Comparison of ENCODE assay signal across 11 cellular contexts in genomic region chrX:64213989-64214388, GRCh38. TPM values are rescaled to one million over a fixed set of nuclear protein-coding genes. Genes with fewer than 3 reads are reported as not detected.
DNase-seq lines count a peak whose midpoint lies in the region; FAIRE-seq and TF ChIP-seq lines count a peak whose summit lies in the region.
"Not testable (repeated sequence)": the region's sequence is repeated elsewhere in the genome, so short reads cannot be mapped to it uniquely, and the experiment has no call there.
"Had no signal": no experiment of that assay in that cellular context is flagged by ENCODE, and none has a peak within 500 bp of the region (broad histone marks: within the 10 kb centered on the region; RNA-seq: fewer than 3 reads in every experiment).

No MANE protein-coding gene starts in this region.

- not testable (repeated sequence) for H3K4me2 ChIP-seq in astrocyte (ENCODE audit: low read length); mesendoderm (ENCODE audit: low read length)

- not testable (repeated sequence) for H3K9me3 ChIP-seq in astrocyte (ENCODE audit: insufficient read depth, low read depth, low read length); endodermal cell (ENCODE audit: control insufficient read depth, low read length)

- peak; percentile 57 for FAIRE-seq in GM12891 (lab: Jason Lieb, UNC)
- FAIRE-seq in astrocyte (lab: Jason Lieb, UNC), result peak; percentile 75

- in situ Hi-C loops in ACHN (cut with HindIII; ENCODE audit: low pct_ligation_motif_present, low pct_unique_long_range_greater_than_20kb, low sequenced_read_pairs), result not testable (repeated sequence)

- H2BK120ac ChIP-seq in mesendoderm (ENCODE audit: low read depth, low read length), result not testable (repeated sequence)

- H3K36me3 Mint-ChIP-seq in HFFc6 (ENCODE audit: low read depth); astrocyte (ENCODE audit: low read depth, unreplicated experiment); endodermal cell (ENCODE audit: low read depth): not testable (repeated sequence)

- TF ChIP-seq CTCF in HFFc6 (IDR thresholded peaks at IDR 0.05) (0 out of 2 replicates have a peak, but pooled peaks have one; percentile 24), endodermal cell (conservative IDR thresholded peaks at IDR 0.05) (peak; percentile 59)
- TF ChIP-seq CTCF in astrocyte (IDR thresholded peaks at IDR 0.05; ENCODE audit: insufficient read depth, low read depth, low read length), result not testable (repeated sequence)

- peak; percentile 7 for DNase-seq in ACHN
- not testable (repeated sequence) for DNase-seq in GM12891 (ENCODE audit: insufficient read length, low spot score); HFFc6; astrocyte (ENCODE audit: low read depth)
- peak; percentile 21 for DNase-seq in NCI-H82 (lab: John Stamatoyannopoulos, UW)
- DNase-seq in endodermal cell, result peak; percentile 16
- peak; percentile 9 for DNase-seq in islet precursor cell
- DNase-seq in mesendoderm, result peak; percentile 41

- H4K5ac ChIP-seq in mesendoderm (ENCODE audit: low read length), result not testable (repeated sequence)

- not testable (repeated sequence) for H3K23ac ChIP-seq in mesendoderm (ENCODE audit: low read length)

- H3K79me1 ChIP-seq in mesendoderm (ENCODE audit: low read length), result not testable (repeated sequence)

- H3K79me2 ChIP-seq in astrocyte (ENCODE audit: insufficient read depth, low read length); mesendoderm (ENCODE audit: control insufficient read depth, insufficient read depth, low read length): not testable (repeated sequence)

- not testable (repeated sequence) for H3K56ac ChIP-seq in mesendoderm (ENCODE audit: low read length)

- not testable (repeated sequence) for H3K4ac ChIP-seq in mesendoderm (ENCODE audit: low read depth, low read length)

- H3K27ac Mint-ChIP-seq in HFFc6; astrocyte (ENCODE audit: unreplicated experiment); endodermal cell: not testable (repeated sequence)

- H3K27me3 ChIP-seq in astrocyte (ENCODE audit: insufficient read depth, low read length); endodermal cell (ENCODE audit: control insufficient read depth, insufficient read depth, low read length, poor library complexity, severe bottlenecking); mesendoderm (ENCODE audit: insufficient read depth, low read length, poor library complexity): not testable (repeated sequence)

- H3K4me3 Mint-ChIP-seq in HFFc6; astrocyte (ENCODE audit: unreplicated experiment); endodermal cell: not testable (repeated sequence)

- not testable (repeated sequence) for H3K9me3 Mint-ChIP-seq in HFFc6; astrocyte (ENCODE audit: unreplicated experiment)
- H3K9me3 Mint-ChIP-seq in endodermal cell, result peaks cover 52% of the 10 kb centered on the region

- not testable (repeated sequence) for H3K4me3 ChIP-seq in astrocyte (ENCODE audit: insufficient read depth, low read depth, low read length); endodermal cell (ENCODE audit: low read length); mesendoderm (ENCODE audit: low read length)

- H2AK5ac ChIP-seq in mesendoderm (ENCODE audit: low read length), result not testable (repeated sequence)

- not testable (repeated sequence) for H3K27me3 Mint-ChIP-seq in HFFc6 (ENCODE audit: insufficient read depth); astrocyte (ENCODE audit: low read depth, unreplicated experiment); endodermal cell (ENCODE audit: insufficient read depth)

- TF ChIP-seq POLR2A in GM12891 (IDR thresholded peaks at IDR 0.05; ENCODE audit: low read depth, low read length), result not testable (repeated sequence)

- not testable (repeated sequence) for H3K18ac ChIP-seq in mesendoderm (ENCODE audit: low read length)

- not testable (repeated sequence) for H2BK15ac ChIP-seq in mesendoderm (replicated peaks; ENCODE audit: low read depth)

- H3K9ac ChIP-seq in astrocyte (ENCODE audit: low read length); endodermal cell (ENCODE audit: extremely low read depth, low read length, poor library complexity, severe bottlenecking); mesendoderm (ENCODE audit: low read length): not testable (repeated sequence)

- H3K4me1 ChIP-seq in astrocyte (ENCODE audit: insufficient read depth, low read length); endodermal cell (ENCODE audit: control insufficient read depth, insufficient read depth, low read length); mesendoderm (ENCODE audit: control insufficient read depth, low read depth, low read length): not testable (repeated sequence)

- not testable (repeated sequence) for H2BK5ac ChIP-seq in mesendoderm (ENCODE audit: low read length)

- not testable (repeated sequence) for H4K20me1 ChIP-seq in astrocyte (ENCODE audit: insufficient read depth, low read length)

- H3K27ac ChIP-seq in astrocyte (ENCODE audit: low read depth, low read length); endodermal cell (ENCODE audit: low read depth, low read length); mesendoderm (ENCODE audit: low read depth, low read length): not testable (repeated sequence)

- H3K36me3 ChIP-seq in astrocyte (ENCODE audit: insufficient read depth, low read length); endodermal cell (ENCODE audit: control insufficient read depth, insufficient read depth, low read length); mesendoderm (ENCODE audit: control insufficient read depth, insufficient read depth, low read length): not testable (repeated sequence)

- not testable (repeated sequence) for H3K4me1 Mint-ChIP-seq in HFFc6 (ENCODE audit: low read depth); astrocyte (ENCODE audit: low read depth, unreplicated experiment); endodermal cell

- H4K8ac ChIP-seq in mesendoderm (ENCODE audit: low read depth, low read length), result not testable (repeated sequence)

- H2AFZ ChIP-seq in astrocyte (ENCODE audit: low read depth, low read length), result not testable (repeated sequence)

RNA-seq across cellular contexts. Expression of gene AMER1, which starts 8.5 kb away (rescaled TPM):
- 1.1 TPM for polyA plus RNA-seq in GM12891 (2012; ENCODE audit: low read depth, missing spikeins)
- 1 to 10 TPM; 1.6 to 2.1 (median 2.0) TPM for total RNA-seq in HFFc6 (2021; fragmentation: NEBNext Ultra II Directional; extraction: Animal tissue kit (Norgen Biotek cat#: 25700))
- total RNA-seq in astrocyte, result 5.4 and 6.5 TPM in 2 replicates
- total RNA-seq in endodermal cell, result 10 to 100 TPM; 11.2 to 12.0 TPM
- polyA plus RNA-seq in endodermal cell (2013, experiment 1 of 2), result 7.8 TPM
- polyA plus RNA-seq in endodermal cell (2013, experiment 2 of 2), result 7.9 TPM
- 7.5 TPM for polyA plus RNA-seq in mesendoderm (2013, experiment 1 of 2)
- polyA plus RNA-seq in mesendoderm (2013, experiment 2 of 2), result 7.5 TPM

RNA-seq across cellular contexts. Expression of gene ASB12, which starts 16.4 kb away (rescaled TPM):
- 0.09 TPM for polyA plus RNA-seq in GM12891 (2012; ENCODE audit: low read depth, missing spikeins)
- total RNA-seq in HFFc6 (2021; fragmentation: NEBNext Ultra II Directional; extraction: Animal tissue kit (Norgen Biotek cat#: 25700)), result not detected
- total RNA-seq in astrocyte (0.16 TPM in 1 of 2 replicates, not detected in the other), endodermal cell (under 1 TPM; 0.48 to 0.53 TPM)
- 0.57 TPM for polyA plus RNA-seq in endodermal cell (2013, experiment 1 of 2)
- 0.79 TPM for polyA plus RNA-seq in endodermal cell (2013, experiment 2 of 2)
- polyA plus RNA-seq in mesendoderm (2013, experiment 1 of 2), result 0.52 TPM
- 0.56 TPM for polyA plus RNA-seq in mesendoderm (2013, experiment 2 of 2)
- total RNA-seq: A172; CD8-positive, alpha-beta T cell had no signal
- polyA plus RNA-seq: CD14-positive monocyte had no signal
